Comparison of ENCODE assay signal across 22 cellular contexts in the genomic region with DNA sequence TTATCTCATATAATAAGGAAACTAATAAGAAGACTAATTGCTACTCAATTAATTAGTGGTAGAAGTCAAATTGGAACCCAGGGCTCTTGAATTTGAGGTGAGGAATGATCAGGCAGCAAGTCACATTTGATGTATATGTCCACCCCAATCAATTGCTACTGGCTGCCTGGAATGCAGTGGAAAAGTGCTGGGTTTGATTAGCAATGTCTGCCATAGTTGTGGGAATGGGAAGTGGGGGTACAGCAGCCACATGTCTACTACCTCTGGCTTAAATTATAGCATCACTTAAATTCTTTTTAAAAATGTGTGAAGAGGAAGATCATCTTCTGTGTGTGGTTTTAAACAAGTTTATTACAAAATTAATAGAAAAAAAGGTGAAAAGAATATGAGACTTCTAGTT. TPM values are rescaled to one million over a fixed set of nuclear protein-coding genes. Genes with fewer than 3 reads are reported as not detected.
DNase-seq lines count a peak whose midpoint lies in the region; FAIRE-seq and TF ChIP-seq lines count a peak whose summit lies in the region.
"Had no signal": no experiment of that assay in that cellular context is flagged by ENCODE, and none has a peak within 500 bp of the region (broad histone marks: within the 10 kb centered on the region; RNA-seq: fewer than 3 reads in every experiment).

No MANE protein-coding gene starts in this region.

- H4K8ac ChIP-seq in H1 (ENCODE audit: extremely low read depth, insufficient read depth, low read length), result no peak overlapping the region

- H3K79me2 ChIP-seq in H1 (ENCODE audit: control insufficient read depth in 1 of 2, insufficient read depth in 2 of 2, low read length in 2 of 2) (no peaks in the 10 kb centered on the region), smooth muscle cell (ENCODE audit: low read depth) (no peaks in the 10 kb centered on the region), neural progenitor cell (ENCODE audit: low read depth) (no peaks in the 10 kb centered on the region)

- H3K56ac ChIP-seq in H1 (replicated peaks; ENCODE audit: insufficient read length, low read depth, low read length), result no peak overlapping the region

- H3K14ac ChIP-seq in H1 (ENCODE audit: insufficient read length), result no peak overlapping the region

- no peaks in the 10 kb centered on the region for H3K27me3 ChIP-seq in H1 (replicated peaks in 1 of 4; ENCODE audit: control insufficient read depth in 3 of 4, extremely low read depth in 1 of 4, insufficient read depth in 3 of 4, low read length in 3 of 4)
- H3K27me3 ChIP-seq in smooth muscle cell (ENCODE audit: low read depth), result no peaks in the 10 kb centered on the region
- H3K27me3 ChIP-seq in neural progenitor cell, result no peaks in the 10 kb centered on the region
- H3K27me3 ChIP-seq: BLaER1 treated with 17β-estradiol and CSF1 and Interleukin-3, amounts not matched to agents 10 nM and 100 nM had no signal

- no peak for TF ChIP-seq RAD21 in H1 (IDR thresholded peaks at IDR 0.05 in 1 of 2, conservative IDR thresholded peaks at IDR 0.05 in 1 of 2; ENCODE audit: low read depth in 2 of 2, low read length in 2 of 2)

- no peak overlapping the region for H4K91ac ChIP-seq in H1 (replicated peaks; ENCODE audit: insufficient read length, low read length)

- H4K20me1 ChIP-seq in H1 (replicated peaks in 1 of 2; ENCODE audit: control insufficient read depth in 1 of 2, insufficient read depth in 2 of 2, low read length in 2 of 2), result no peaks in the 10 kb centered on the region
- no peaks in the 10 kb centered on the region for H4K20me1 ChIP-seq in smooth muscle cell (ENCODE audit: low read depth)
- H4K20me1 ChIP-seq in neural progenitor cell (ENCODE audit: low read depth), result no peaks in the 10 kb centered on the region
- H4K20me1 ChIP-seq: BLaER1 treated with 17β-estradiol and CSF1 and Interleukin-3, amounts not matched to agents 10 nM and 100 nM had no signal

- H2BK15ac ChIP-seq in H1 (ENCODE audit: low read length), result no peak overlapping the region

- H2BK5ac ChIP-seq in H1 (ENCODE audit: low read depth, low read length), result no peak overlapping the region

- DNase-seq in H1 (ENCODE audit: low read depth in 1 of 2, low spot score in 2 of 2) (no peak), smooth muscle cell (lab: John Stamatoyannopoulos, UW; ENCODE audit: unreplicated experiment) (no peak), epidermal melanocyte (ENCODE audit: insufficient read length, low spot score) (no peak), neural progenitor cell (ENCODE audit: low spot score) (no peak), SHP77 (lab: John Stamatoyannopoulos, UW) (no peak)
- DNase-seq: AML-193; Caco-2; Calu3; CD4-positive, alpha-beta T cell; CD8-positive, alpha-beta T cell; DMS79 treated with DMSO at 0.1 percent for 48 hours; GF-D8 had no signal

- H3F3A ChIP-seq in smooth muscle cell (ENCODE audit: low read depth) (no peaks in the 10 kb centered on the region), neural progenitor cell (ENCODE audit: low read depth) (no peaks in the 10 kb centered on the region)

- H2AK5ac ChIP-seq in H1 (ENCODE audit: low read depth, low read length), result no peak overlapping the region

- H3K23me2 ChIP-seq in H1 (ENCODE audit: low read depth, low read length), result no peaks in the 10 kb centered on the region

- peaks cover 2% of the 10 kb centered on the region for H3K27me3 Mint-ChIP-seq in neural progenitor cell (ENCODE audit: insufficient read depth, low read depth)

- POLR2A ChIA-PET in HEK293 (lab: Yijun Ruan, JAX), result no interaction called here
- POLR2A ChIA-PET in H1 (lab: Charles Lee; ENCODE audit: partially characterized antibody), result no interaction called here

- no peak for TF ChIP-seq CTCF in HEK293 (tag by site-specific recombination; IDR thresholded peaks at IDR 0.05)
- no peak for TF ChIP-seq CTCF in H1 (IDR thresholded peaks at IDR 0.05; ENCODE audit: control extremely low read depth in 1 of 3, insufficient read depth in 1 of 3, low read depth in 1 of 3, low read length in 3 of 3)
- no peak for TF ChIP-seq CTCF in smooth muscle cell (IDR thresholded peaks at IDR 0.05; ENCODE audit: borderline replicate concordance, insufficient read depth, poor library complexity, severe bottlenecking)
- no peak for TF ChIP-seq CTCF in neural progenitor cell (IDR thresholded peaks at IDR 0.05)

- no peak overlapping the region for H3K18ac ChIP-seq in H1 (ENCODE audit: extremely low read depth, low read length)

- no peaks in the 10 kb centered on the region for H3K9me3 Mint-ChIP-seq in neural progenitor cell
- H3K9me3 Mint-ChIP-seq: CD4-positive, alpha-beta T cell; CD8-positive, alpha-beta T cell had no signal

- CTCF ChIA-PET in HEK293 (lab: Yijun Ruan, JAX), result no interaction called here
- CTCF ChIA-PET in H1 (lab: Charles Lee; ENCODE audit: partially characterized antibody), result interaction anchor here (0.6 to 1.0 kb wide), 2 partner anchors 12 to 104 kb away, joined by 3 read pairs; no protein-coding TSS in a partner anchor

- no peak overlapping the region for H3K4me2 ChIP-seq in H1 (ENCODE audit: insufficient read depth in 1 of 2, low read depth in 2 of 2, low read length in 2 of 2)
- H3K4me2 ChIP-seq in smooth muscle cell, result no peak overlapping the region
- H3K4me2 ChIP-seq in neural progenitor cell, result no peak overlapping the region
- H3K4me2 ChIP-seq: A549; BLaER1 treated with 17β-estradiol and CSF1 and Interleukin-3, amounts not matched to agents 10 nM and 100 nM had no signal

- TF ChIP-seq POLR2A in H1 (IDR thresholded peaks at IDR 0.05; ENCODE audit: control extremely low read depth in 1 of 2, low read depth in 2 of 2, low read length in 2 of 2), result no peak

- no peak overlapping the region for H3K9ac ChIP-seq in H1 (replicated peaks in 1 of 4; ENCODE audit: extremely low read depth in 1 of 4, low read depth in 3 of 4, low read length in 3 of 4)
- H3K9ac ChIP-seq in smooth muscle cell (ENCODE audit: low read depth), result no peak overlapping the region
- H3K9ac ChIP-seq in neural progenitor cell, result no peak overlapping the region
- H3K9ac ChIP-seq: BLaER1 treated with 17β-estradiol and CSF1 and Interleukin-3, amounts not matched to agents 10 nM and 100 nM had no signal

- FAIRE-seq in H1 (lab: Jason Lieb, UNC), result no peak
- FAIRE-seq: A549, D721Med, G401.6, GM12891, GM19239 had no signal

- H4K5ac ChIP-seq in H1 (ENCODE audit: insufficient read length, low read depth, low read length), result no peak overlapping the region

- H3K27ac ChIP-seq in HEK293 (ENCODE audit: extremely low read depth, low read depth, low read length) (no peak overlapping the region), H1 (ENCODE audit: low read depth, low read length) (no peak overlapping the region), smooth muscle cell (ENCODE audit: low read depth) (peak overlapping the region; percentile 86), neural progenitor cell (no peak overlapping the region)
- H3K27ac ChIP-seq: 22Rv1; BLaER1 treated with 17β-estradiol and CSF1 and Interleukin-3, amounts not matched to agents 10 nM and 100 nM; C4-2B had no signal

- H3K79me1 ChIP-seq in H1 (ENCODE audit: low read depth, low read length), result no peaks in the 10 kb centered on the region; the same call in none of the 2 replicates

- H2BK120ac ChIP-seq in H1 (replicated peaks; ENCODE audit: low read depth, low read length), result no peak overlapping the region

- H2AFZ ChIP-seq in H1 (ENCODE audit: low read length) (no peak overlapping the region), smooth muscle cell (ENCODE audit: low read depth) (no peak overlapping the region), neural progenitor cell (replicated peaks) (no peak overlapping the region)

- H2BK20ac ChIP-seq in H1 (ENCODE audit: low read length), result no peak overlapping the region

- no peak overlapping the region for H2BK12ac ChIP-seq in H1 (ENCODE audit: low read depth, low read length)

- H3K36me3 ChIP-seq in HEK293 (ENCODE audit: control insufficient read depth in 2 of 2, insufficient read depth in 1 of 2, low read length in 2 of 2) (no peaks in the 10 kb centered on the region), H1 (ENCODE audit: control insufficient read depth in 2 of 4, insufficient read depth in 4 of 4, low read length in 3 of 4) (no peaks in the 10 kb centered on the region), smooth muscle cell (ENCODE audit: low read depth) (no peaks in the 10 kb centered on the region), neural progenitor cell (no peaks in the 10 kb centered on the region)
- H3K36me3 ChIP-seq: BLaER1 treated with 17β-estradiol and CSF1 and Interleukin-3, amounts not matched to agents 10 nM and 100 nM had no signal

- no peak overlapping the region for H3K27ac Mint-ChIP-seq in neural progenitor cell
- H3K27ac Mint-ChIP-seq: B cell; CD4-positive, alpha-beta T cell; CD8-positive, alpha-beta T cell had no signal

- H3K4me1 ChIP-seq in HEK293 (ENCODE audit: control insufficient read depth, insufficient read depth, low read length) (no peaks in the 10 kb centered on the region), H1 (replicated peaks in 1 of 4; ENCODE audit: control insufficient read depth in 3 of 4, insufficient read depth in 4 of 4, low read length in 3 of 4) (no peaks in the 10 kb centered on the region), smooth muscle cell (ENCODE audit: low read depth) (no peaks in the 10 kb centered on the region), neural progenitor cell (peaks cover 4% of the 10 kb centered on the region)
- H3K4me1 ChIP-seq: Caco-2 had no signal

- no peak for TF ChIP-seq EP300 in H1 (IDR thresholded peaks at IDR 0.05; ENCODE audit: borderline replicate concordance in 1 of 2, low read depth in 2 of 2, low read length in 2 of 2)

- H3K9me3 ChIP-seq in HEK293 (ENCODE audit: control insufficient read depth, insufficient read depth, low read depth, low read length) (no peaks in the 10 kb centered on the region), H1 (ENCODE audit: insufficient read depth in 2 of 2, low read depth in 1 of 2, low read length in 1 of 2) (0 out of 4 replicates have a peak, but pooled peaks cover 0 to 2% of the 10 kb centered on the region in 2 experiments), smooth muscle cell (replicated peaks; ENCODE audit: low read depth) (no peaks in the 10 kb centered on the region), neural progenitor cell (ENCODE audit: low read depth) (no peaks in the 10 kb centered on the region)
- H3K9me3 ChIP-seq: A549; BLaER1 treated with 17β-estradiol and CSF1 and Interleukin-3, amounts not matched to agents 10 nM and 100 nM; Caco-2 had no signal

- H3K36me3 Mint-ChIP-seq in neural progenitor cell, result no peaks in the 10 kb centered on the region
- H3K36me3 Mint-ChIP-seq: CD8-positive, alpha-beta T cell had no signal

- no peak overlapping the region for H3K4ac ChIP-seq in H1 (replicated peaks; ENCODE audit: insufficient read length, low read depth, low read length)

- no peak overlapping the region for H3K4me3 Mint-ChIP-seq in neural progenitor cell
- H3K4me3 Mint-ChIP-seq: B cell; CD4-positive, alpha-beta T cell; CD8-positive, alpha-beta T cell had no signal

- H3K4me1 Mint-ChIP-seq in neural progenitor cell, result peaks cover 18% of the 10 kb centered on the region
- H3K4me1 Mint-ChIP-seq: B cell had no signal

- H3K4me3 ChIP-seq in HEK293 (ENCODE audit: low read depth, low read length), result no peak overlapping the region
- no peak overlapping the region for H3K4me3 ChIP-seq in H1 (ENCODE audit: extremely low read depth in 1 of 4, insufficient read depth in 2 of 4, low read depth in 3 of 4, low read length in 4 of 4)
- H3K4me3 ChIP-seq in smooth muscle cell, result no peak overlapping the region
- no peak overlapping the region for H3K4me3 ChIP-seq in neural progenitor cell
- H3K4me3 ChIP-seq: A549; BLaER1 treated with 17β-estradiol and CSF1 and Interleukin-3, amounts not matched to agents 10 nM and 100 nM had no signal

- no peak overlapping the region for H3K23ac ChIP-seq in H1 (ENCODE audit: insufficient read length)

RNA-seq across cellular contexts. Expression of a gene that starts 50.8 kb away (rescaled TPM):
- 66.9 and 73.6 TPM in 2 replicates for total RNA-seq in H1 (2021; fragmentation: NEBNext Ultra II Directional; extraction: Animal tissue kit (Norgen Biotek cat#: 25700))
- 35.2 and 35.6 TPM in 2 replicates for polyA plus RNA-seq in H1 (2011; rRNA removed)
- polyA plus RNA-seq in H1 (2011; cell fraction: cytosol; rRNA removed), result 21.6 TPM
- 81.7 TPM for polyA plus RNA-seq in H1 (2011; cell fraction: nucleus; rRNA removed)
- 40.1 to 57.0 TPM (median 50.4 TPM) in 4 replicates for polyA plus RNA-seq in H1 (2012, experiment 1 of 2)
- 6.8 TPM for polyA plus RNA-seq in H1 (2012, experiment 2 of 2)
- 20.8 TPM for polyA plus RNA-seq in H1 (2013, experiment 1 of 2)
- 18.0 TPM for polyA plus RNA-seq in H1 (2013, experiment 2 of 2)
- 96.9 and 105 TPM in 2 replicates for polyA minus RNA-seq in H1 (2011; rRNA and poly(A)+ RNA removed)
- polyA minus RNA-seq in H1 (2011; cell fraction: cytosol; rRNA and poly(A)+ RNA removed), result 61.2 TPM
- polyA minus RNA-seq in H1 (2011; cell fraction: nucleus; rRNA and poly(A)+ RNA removed), result 145 TPM
- 44.2 and 67.5 TPM in 2 replicates for total RNA-seq in smooth muscle cell
- 14.1 and 33.2 TPM in 2 replicates for polyA plus RNA-seq in smooth muscle cell
- 9.6 and 18.1 TPM in 2 replicates for total RNA-seq in neural progenitor cell (ENCODE audit: low replicate concordance)
